28 cellular contexts compared by ENCODE assay signal in the genomic region with DNA sequence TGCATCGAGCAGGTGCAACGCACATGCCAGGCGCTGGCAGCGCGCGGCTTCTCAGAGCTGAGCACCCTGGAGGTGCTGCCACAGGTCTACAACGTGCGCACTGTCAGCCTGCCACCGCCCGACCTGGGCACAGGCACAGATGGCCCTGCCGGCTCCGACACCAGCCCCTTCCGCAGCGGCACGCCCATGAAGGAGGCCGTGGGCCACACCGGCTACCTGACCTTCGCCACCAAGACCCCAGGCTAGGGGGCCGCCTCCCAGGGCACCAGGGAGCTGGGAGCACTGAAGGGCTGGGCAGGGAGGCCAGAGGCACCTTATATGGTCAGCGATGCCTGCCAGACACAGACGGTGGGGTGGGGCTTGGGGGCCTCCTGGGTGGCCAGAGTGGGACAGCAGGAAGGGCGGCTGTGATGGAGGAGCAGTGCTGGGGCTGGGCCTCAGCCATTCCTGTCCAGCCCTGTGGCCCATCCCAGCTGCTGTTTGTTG. TPM values are rescaled to one million over a fixed set of nuclear protein-coding genes. Genes with fewer than 3 reads are reported as not detected.
DNase-seq lines count a peak whose midpoint lies in the region; FAIRE-seq and TF ChIP-seq lines count a peak whose summit lies in the region.
"Had no signal": no experiment of that assay in that cellular context is flagged by ENCODE, and none has a peak within 500 bp of the region (broad histone marks: within the 10 kb centered on the region; RNA-seq: fewer than 3 reads in every experiment).

No MANE protein-coding gene starts in this region.

- H3K23me2 ChIP-seq in H1 (ENCODE audit: low read depth, low read length) = peaks cover 2% of the 10 kb centered on the region; the same call in 1 of the 2 replicates

- no peak overlapping the region for H2BK20ac ChIP-seq in H1 (ENCODE audit: low read length)

- H3K9ac ChIP-seq in H1 (replicated peaks in 1 of 4; ENCODE audit: extremely low read depth in 1 of 4, low read depth in 3 of 4, low read length in 3 of 4) (no peak overlapping the region), muscle layer of colon (ENCODE audit: low read length) (no peak overlapping the region)

- peak; percentile 37 for DNase-seq in DMS 273 (lab: John Stamatoyannopoulos, UW; ENCODE audit: unreplicated experiment)
- no peak for DNase-seq in DMS 273 treated with DMSO at 0.1 percent for 48 hours (lab: John Stamatoyannopoulos, UW)
- no peak for DNase-seq in H1 (ENCODE audit: low read depth in 1 of 2, low spot score in 2 of 2)
- no peak for DNase-seq in tibial artery
- no peak for DNase-seq in NCI-H748 (lab: John Stamatoyannopoulos, UW; ENCODE audit: unreplicated experiment)
- no peak for DNase-seq in SIG-M5 treated with dmso at 0.1 percent for 504 hours (lab: John Stamatoyannopoulos, UW; ENCODE audit: unreplicated experiment)
- no peak for DNase-seq in activated CD4-positive, alpha-beta T cell treated with anti-CD3 and anti-CD28 coated beads, Interleukin-2, amount 50 U/mL, for 4 hours
- DNase-seq: activated CD4-positive, alpha-beta T cell treated with anti-CD3 and anti-CD28 coated beads for 36 hours; activated T-cell treated with anti-CD3 and anti-CD28 coated beads, Interleukin-2, amount 50 U/mL, for 24 hours; brain microvascular endothelial cell; Calu3; effector memory CD8-positive, alpha-beta T cell; gastrocnemius medialis; hippocampal formation; naive thymus-derived CD8-positive, alpha-beta T cell; NCI-H1417; NCI-H2081 treated with DMSO at 0.1 percent for 48 hours; NCI-H226; NCI-H774; stimulated activated CD4-positive, alpha-beta T cell treated with anti-CD3 and anti-CD28 coated beads, Interleukin-4, amount 100 ng/mL, for 1 hour had no signal

- peak overlapping the region; percentile 5; the same call in 1 of the 2 replicates for H4K8ac ChIP-seq in H1 (ENCODE audit: extremely low read depth, insufficient read depth, low read length)

- H3K14ac ChIP-seq in H1 (ENCODE audit: insufficient read length) = no peak overlapping the region

- H3K36me3 ChIP-seq in H1 (ENCODE audit: control insufficient read depth in 2 of 4, insufficient read depth in 4 of 4, low read length in 3 of 4) = peaks cover 0 to 17% (median 1%) of the 10 kb centered on the region in 4 experiments; a peak in 3 of 8 replicates
- peaks cover 14% of the 10 kb centered on the region for H3K36me3 ChIP-seq in muscle layer of colon (ENCODE audit: insufficient read depth, low read length)
- H3K36me3 ChIP-seq in tibial artery = peaks cover 0 to 69% (median 7%) of the 10 kb centered on the region in 3 donors

- TF ChIP-seq POLR2A in H1 (IDR thresholded peaks at IDR 0.05; ENCODE audit: control extremely low read depth in 1 of 2, low read depth in 2 of 2, low read length in 2 of 2) = no peak

- no peak overlapping the region for H3K4me2 ChIP-seq in H1 (ENCODE audit: insufficient read depth in 1 of 2, low read depth in 2 of 2, low read length in 2 of 2)

- peaks cover 23% of the 10 kb centered on the region for H3K79me1 ChIP-seq in H1 (ENCODE audit: low read depth, low read length)

- H3K4me1 ChIP-seq in H1 (replicated peaks in 1 of 4; ENCODE audit: control insufficient read depth in 3 of 4, insufficient read depth in 4 of 4, low read length in 3 of 4) (peaks cover 0 to 6% (median 5%) of the 10 kb centered on the region in 4 experiments; a peak in 6 of 7 replicates), muscle layer of colon (ENCODE audit: insufficient read depth, low read length) (peaks cover 82% of the 10 kb centered on the region), tibial artery (peaks cover 0 to 78% (median 71%) of the 10 kb centered on the region in 4 donors)

- intact Hi-C loops in tibial artery (cut with DNase I; ENCODE audit: low total_unique reads) = no loop called here

- TF ChIP-seq RAD21 in H1 (IDR thresholded peaks at IDR 0.05 in 1 of 2, conservative IDR thresholded peaks at IDR 0.05 in 1 of 2; ENCODE audit: low read depth in 2 of 2, low read length in 2 of 2) = no peak

- 94% methylated on average over 22 of the region's 22 CpGs; no CpG with 5 or more reads in 1 of the 2 experiments for WGBS in H1 (ENCODE audit: extremely low coverage in 1 of 2, insufficient coverage in 1 of 2, insufficient read length in 1 of 2, insufficient replicate concordance in 2 of 2, low coverage in 1 of 2, low lambda C conversion rate in 2 of 2, missing lambda C conversion rate in 1 of 2), 2 experiments

- no peak overlapping the region for H3K18ac ChIP-seq in H1 (ENCODE audit: extremely low read depth, low read length)

- no peak overlapping the region for H3K4ac ChIP-seq in H1 (replicated peaks; ENCODE audit: insufficient read length, low read depth, low read length)

- peaks cover 3 to 15% of the 10 kb centered on the region in 2 experiments; a peak in 3 of 4 replicates for H3K79me2 ChIP-seq in H1 (ENCODE audit: control insufficient read depth in 1 of 2, insufficient read depth in 2 of 2, low read length in 2 of 2)

- H3K9me3 ChIP-seq in H1 (ENCODE audit: insufficient read depth in 2 of 2, low read depth in 1 of 2, low read length in 1 of 2) (no peaks in the 10 kb centered on the region), muscle layer of colon (ENCODE audit: low read length) (no peaks in the 10 kb centered on the region), tibial artery (no peaks in the 10 kb centered on the region)
- H3K9me3 ChIP-seq: gastrocnemius medialis had no signal

- no peak overlapping the region for H2BK15ac ChIP-seq in H1 (ENCODE audit: low read length)

- H2AK5ac ChIP-seq in H1 (ENCODE audit: low read depth, low read length) = no peak overlapping the region

- no peak for TF ChIP-seq EP300 in H1 (IDR thresholded peaks at IDR 0.05; ENCODE audit: borderline replicate concordance in 1 of 2, low read depth in 2 of 2, low read length in 2 of 2)

- H3K4me3 ChIP-seq in H1 (ENCODE audit: extremely low read depth in 1 of 4, insufficient read depth in 2 of 4, low read depth in 3 of 4, low read length in 4 of 4) = no peak overlapping the region
- peak overlapping the region in 1 of 2 donors; percentile 14 for H3K4me3 ChIP-seq in muscle layer of colon (ENCODE audit: low read depth in 1 of 2, low read length in 2 of 2)
- H3K4me3 ChIP-seq in tibial artery = no peak overlapping the region
- H3K4me3 ChIP-seq: gastrocnemius medialis, K562, SK-N-MC had no signal

- H2BK5ac ChIP-seq in H1 (ENCODE audit: low read depth, low read length) = no peak overlapping the region

- FAIRE-seq in H1 (lab: Jason Lieb, UNC) = no peak
- FAIRE-seq: colon, HTR-8/SVneo, K562, urothelium cell line had no signal

- H3K27ac ChIP-seq in H1 (ENCODE audit: low read depth, low read length) = no peak overlapping the region
- peak overlapping the region; percentile 90 for H3K27ac ChIP-seq in muscle layer of colon (ENCODE audit: low read depth, low read length)
- H3K27ac ChIP-seq in tibial artery = peak overlapping the region; percentile 81 to 86
- H3K27ac ChIP-seq: 22Rv1, brain microvascular endothelial cell, C4-2B, SK-N-MC had no signal

- no peak overlapping the region for H4K91ac ChIP-seq in H1 (replicated peaks; ENCODE audit: insufficient read length, low read length)

- H3K27me3 ChIP-seq in H1 (replicated peaks in 1 of 4; ENCODE audit: control insufficient read depth in 3 of 4, extremely low read depth in 1 of 4, insufficient read depth in 3 of 4, low read length in 3 of 4) = no peaks in the 10 kb centered on the region; a peak in 2 of 7 replicates
- H3K27me3 ChIP-seq in muscle layer of colon (ENCODE audit: control insufficient read depth in 1 of 2, insufficient read depth in 2 of 2, low read length in 2 of 2) = no peaks in the 10 kb centered on the region
- no peaks in the 10 kb centered on the region for H3K27me3 ChIP-seq in tibial artery
- H3K27me3 ChIP-seq: brain microvascular endothelial cell, gastrocnemius medialis had no signal

- POLR2A ChIA-PET in H1 (lab: Charles Lee; ENCODE audit: partially characterized antibody) = interaction anchor here (1.8 to 29.8 kb wide), 4 partner anchors 6 to 19 kb away, joined by 4 to 844 read pairs (median 74); partner anchors contain the start of gene CKB

- TF ChIP-seq CTCF in H1 (IDR thresholded peaks at IDR 0.05; ENCODE audit: control extremely low read depth in 1 of 3, insufficient read depth in 1 of 3, low read depth in 1 of 3, low read length in 3 of 3) (no peak), tibial artery (IDR thresholded peaks at IDR 0.05) (no peak)

- CTCF ChIA-PET in H1 (lab: Charles Lee; ENCODE audit: partially characterized antibody) = interaction anchor here (12.5 to 28.8 kb wide), 2 partner anchors 12 to 25 kb away, joined by 230 to 921 read pairs; partner anchors contain the start of gene CKB

- H2BK120ac ChIP-seq in H1 (replicated peaks; ENCODE audit: low read depth, low read length) = no peak overlapping the region

- H2BK12ac ChIP-seq in H1 (ENCODE audit: low read depth, low read length) = no peak overlapping the region

- no peak overlapping the region for H3K23ac ChIP-seq in H1 (ENCODE audit: insufficient read length)

- no peak overlapping the region for H3K56ac ChIP-seq in H1 (replicated peaks; ENCODE audit: insufficient read length, low read depth, low read length)

- H4K20me1 ChIP-seq in H1 (replicated peaks in 1 of 2; ENCODE audit: control insufficient read depth in 1 of 2, insufficient read depth in 2 of 2, low read length in 2 of 2) = peaks cover 13 to 49% of the 10 kb centered on the region in 2 experiments

- no peak overlapping the region for H2AFZ ChIP-seq in H1 (ENCODE audit: low read length)

- no peak overlapping the region for H4K5ac ChIP-seq in H1 (ENCODE audit: insufficient read length, low read depth, low read length)

RNA-seq across cellular contexts. Expression of gene TRMT61A, which starts 5.6 kb away (rescaled TPM):
- total RNA-seq in H1 (2021; fragmentation: NEBNext Ultra II Directional; extraction: Animal tissue kit (Norgen Biotek cat#: 25700)) = 15.1 and 15.8 TPM in 2 replicates
- 19.0 and 29.7 TPM in 2 replicates for polyA plus RNA-seq in H1 (2011; rRNA removed)
- polyA plus RNA-seq in H1 (2011; cell fraction: cytosol; rRNA removed) = 23.3 TPM
- 44.0 TPM for polyA plus RNA-seq in H1 (2011; cell fraction: nucleus; rRNA removed)
- 9.2 to 14.2 TPM (median 13.8 TPM) in 4 replicates for polyA plus RNA-seq in H1 (2012, experiment 1 of 2)
- 11.3 TPM for polyA plus RNA-seq in H1 (2012, experiment 2 of 2)
- 6.8 TPM for polyA plus RNA-seq in H1 (2013, experiment 1 of 2)
- 6.6 TPM for polyA plus RNA-seq in H1 (2013, experiment 2 of 2)
- 6.4 and 6.9 TPM in 2 replicates for polyA minus RNA-seq in H1 (2011; rRNA and poly(A)+ RNA removed)
- 11.2 TPM for polyA minus RNA-seq in H1 (2011; cell fraction: cytosol; rRNA and poly(A)+ RNA removed)
- 26.1 TPM for polyA minus RNA-seq in H1 (2011; cell fraction: nucleus; rRNA and poly(A)+ RNA removed)

RNA-seq across cellular contexts. Expression of gene CKB, which starts 12.0 kb away (rescaled TPM):
- total RNA-seq in H1 (2021; fragmentation: NEBNext Ultra II Directional; extraction: Animal tissue kit (Norgen Biotek cat#: 25700)) = 538 and 572 TPM in 2 replicates
- polyA plus RNA-seq in H1 (2011; rRNA removed) = 950 and 1,969 TPM in 2 replicates
- 828 TPM for polyA plus RNA-seq in H1 (2011; cell fraction: cytosol; rRNA removed)
- polyA plus RNA-seq in H1 (2011; cell fraction: nucleus; rRNA removed) = 1,943 TPM
- polyA plus RNA-seq in H1 (2012, experiment 1 of 2) = 757 to 990 TPM (median 908 TPM) in 4 replicates
- 939 TPM for polyA plus RNA-seq in H1 (2012, experiment 2 of 2)
- 514 TPM for polyA plus RNA-seq in H1 (2013, experiment 1 of 2)
- 503 TPM for polyA plus RNA-seq in H1 (2013, experiment 2 of 2)
- 153 and 156 TPM in 2 replicates for polyA minus RNA-seq in H1 (2011; rRNA and poly(A)+ RNA removed)
- 356 TPM for polyA minus RNA-seq in H1 (2011; cell fraction: cytosol; rRNA and poly(A)+ RNA removed)
- 378 TPM for polyA minus RNA-seq in H1 (2011; cell fraction: nucleus; rRNA and poly(A)+ RNA removed)

RNA-seq across cellular contexts. Expression of gene BAG5, which starts 27.8 kb away (rescaled TPM):
- total RNA-seq in H1 (2021; fragmentation: NEBNext Ultra II Directional; extraction: Animal tissue kit (Norgen Biotek cat#: 25700)) = 29.2 and 29.5 TPM in 2 replicates
- 5.9 and 7.4 TPM in 2 replicates for polyA plus RNA-seq in H1 (2011; rRNA removed)
- polyA plus RNA-seq in H1 (2011; cell fraction: cytosol; rRNA removed) = 8.2 TPM
- 5.3 TPM for polyA plus RNA-seq in H1 (2011; cell fraction: nucleus; rRNA removed)
- 13.5 to 26.1 TPM (median 16.6 TPM) in 4 replicates for polyA plus RNA-seq in H1 (2012, experiment 1 of 2)
- 2.3 TPM for polyA plus RNA-seq in H1 (2012, experiment 2 of 2)
- polyA plus RNA-seq in H1 (2013, experiment 1 of 2) = 18.4 TPM
- 17.4 TPM for polyA plus RNA-seq in H1 (2013, experiment 2 of 2)
- polyA minus RNA-seq in H1 (2011; rRNA and poly(A)+ RNA removed) = 11.8 and 13.3 TPM in 2 replicates
- 13.7 TPM for polyA minus RNA-seq in H1 (2011; cell fraction: cytosol; rRNA and poly(A)+ RNA removed)
- polyA minus RNA-seq in H1 (2011; cell fraction: nucleus; rRNA and poly(A)+ RNA removed) = 12.5 TPM

RNA-seq across cellular contexts. Expression of gene COA8, which starts 28.1 kb away (rescaled TPM):
- 35.0 and 35.5 TPM in 2 replicates for total RNA-seq in H1 (2021; fragmentation: NEBNext Ultra II Directional; extraction: Animal tissue kit (Norgen Biotek cat#: 25700))
- polyA plus RNA-seq in H1 (2011; rRNA removed) = 5.9 and 7.1 TPM in 2 replicates
- 10.9 TPM for polyA plus RNA-seq in H1 (2011; cell fraction: cytosol; rRNA removed)
- 12.8 TPM for polyA plus RNA-seq in H1 (2011; cell fraction: nucleus; rRNA removed)
- polyA plus RNA-seq in H1 (2012, experiment 1 of 2) = 23.7 to 31.1 TPM (median 30.1 TPM) in 4 replicates
- polyA plus RNA-seq in H1 (2012, experiment 2 of 2) = 27.0 TPM
- 31.3 TPM for polyA plus RNA-seq in H1 (2013, experiment 1 of 2)
- 27.9 TPM for polyA plus RNA-seq in H1 (2013, experiment 2 of 2)
- 4.3 and 5.2 TPM in 2 replicates for polyA minus RNA-seq in H1 (2011; rRNA and poly(A)+ RNA removed)
- polyA minus RNA-seq in H1 (2011; cell fraction: cytosol; rRNA and poly(A)+ RNA removed) = 8.7 TPM
- polyA minus RNA-seq in H1 (2011; cell fraction: nucleus; rRNA and poly(A)+ RNA removed) = 18.8 TPM
